In genomic region chr16:66618588-66618987, GRCh38 we compare ENCODE assay signal across 10 cellular contexts. TPM values are rescaled to one million over a fixed set of nuclear protein-coding genes. Genes with fewer than 3 reads are reported as not detected.
DNase-seq lines count a peak whose midpoint lies in the region; ATAC-seq and TF ChIP-seq lines count a peak whose summit lies in the region.
"Had no signal": no experiment of that assay in that cellular context is flagged by ENCODE, and none has a peak within 500 bp of the region (broad histone marks: within the 10 kb centered on the region; RNA-seq: fewer than 3 reads in every experiment).

No MANE protein-coding gene starts in this region.

- no peak for TF ChIP-seq CTCF in activated CD8-positive, alpha-beta T cell treated with anti-CD3 and anti-CD28 coated beads for 36 hours (IDR thresholded peaks at IDR 0.05)
- no peak for TF ChIP-seq CTCF in upper lobe of right lung (IDR thresholded peaks at IDR 0.05)

- H3K27me3 ChIP-seq in layer of hippocampus (ENCODE audit: control insufficient read depth, insufficient read depth, low read length) (no peaks in the 10 kb centered on the region), upper lobe of right lung (no peaks in the 10 kb centered on the region)

- peaks cover 7% of the 10 kb centered on the region for H3K4me1 Mint-ChIP-seq in activated CD8-positive, alpha-beta T cell treated with anti-CD3 and anti-CD28 coated beads for 36 hours (ENCODE audit: low read depth)
- H3K4me1 Mint-ChIP-seq in activated CD8-positive, alpha-beta T cell treated with anti-CD3 and anti-CD28 coated beads, Interleukin-2, amount 10 ng/mL, durations not matched to agents 7 days and 5 days (ENCODE audit: low read depth) = peaks cover 7% of the 10 kb centered on the region
- H3K4me1 Mint-ChIP-seq in activated T-helper 1 cell treated with anti-CD3 and anti-CD28 coated beads, Interleukin-12 subunit alpha, Interleukin-12 subunit beta, Interleukin-2, Interleukin-4 antibody, amounts not matched to agents 30 ng/mL and 10 ng/mL and 1 ng/mL, durations not matched to agents 14 hours and 24 hours and 36 hours (ENCODE audit: low read depth) = no peaks in the 10 kb centered on the region

- CTCF ChIA-PET in activated CD8-positive, alpha-beta T cell treated with anti-CD3 and anti-CD28 coated beads for 36 hours (lab: Charles Lee) = interaction anchor here (4.2 to 5.5 kb wide), 2 partner anchors 10 to 33 kb away, joined by 21 to 30 read pairs; no protein-coding TSS in a partner anchor
- CTCF ChIA-PET in activated CD8-positive, alpha-beta T cell treated with anti-CD3 and anti-CD28 coated beads, Interleukin-2, amount 10 ng/mL, durations not matched to agents 7 days and 5 days (lab: Charles Lee) = interaction anchor here (0.8 to 4.5 kb wide), 4 partner anchors 11 to 212 kb away, joined by 3 to 33 read pairs (median 10); partner anchors contain the start of gene NAE1

- H3K27ac ChIP-seq in layer of hippocampus (ENCODE audit: low read depth, low read length) (peak overlapping the region; percentile 16), upper lobe of right lung (peak overlapping the region; percentile 2), caudate nucleus (ENCODE audit: low read depth, low read length) (no peak overlapping the region)

- peaks cover 21% of the 10 kb centered on the region for H3K36me3 ChIP-seq in upper lobe of right lung

- DNase-seq in activated CD8-positive, alpha-beta T cell treated with anti-CD3 and anti-CD28 coated beads for 36 hours = no peak
- no peak for DNase-seq in activated CD8-positive, alpha-beta T cell treated with anti-CD3 and anti-CD28 coated beads, Interleukin-2, amount 10 ng/mL, durations not matched to agents 7 days and 5 days
- DNase-seq in brain pericyte (ENCODE audit: low read depth, low spot score) (peak; percentile 59), upper lobe of right lung (no peak), caudate nucleus (lab: John Stamatoyannopoulos, UW) (no peak)
- DNase-seq in activated T-helper 1 cell treated with anti-CD3 and anti-CD28 coated beads, Interleukin-12 subunit alpha, Interleukin-12 subunit beta, Interleukin-2, Interleukin-4 antibody, amounts not matched to agents 30 ng/mL and 10 ng/mL and 1 ng/mL, durations not matched to agents 14 hours and 24 hours and 36 hours (ENCODE audit: low spot score) = no peak
- DNase-seq: 8988T, NCI-H2227 treated with DMSO at 0.1 percent for 48 hours had no signal

- H3K27ac Mint-ChIP-seq in activated CD8-positive, alpha-beta T cell treated with anti-CD3 and anti-CD28 coated beads for 36 hours = no peak overlapping the region
- no peak overlapping the region for H3K27ac Mint-ChIP-seq in activated CD8-positive, alpha-beta T cell treated with anti-CD3 and anti-CD28 coated beads, Interleukin-2, amount 10 ng/mL, durations not matched to agents 7 days and 5 days
- H3K27ac Mint-ChIP-seq in activated T-helper 1 cell treated with anti-CD3 and anti-CD28 coated beads, Interleukin-12 subunit alpha, Interleukin-12 subunit beta, Interleukin-2, Interleukin-4 antibody, amounts not matched to agents 30 ng/mL and 10 ng/mL and 1 ng/mL, durations not matched to agents 14 hours and 24 hours and 36 hours = no peak overlapping the region

- peaks cover 3% of the 10 kb centered on the region for H3K36me3 Mint-ChIP-seq in activated CD8-positive, alpha-beta T cell treated with anti-CD3 and anti-CD28 coated beads for 36 hours (ENCODE audit: low read depth)
- H3K36me3 Mint-ChIP-seq in activated CD8-positive, alpha-beta T cell treated with anti-CD3 and anti-CD28 coated beads, Interleukin-2, amount 10 ng/mL, durations not matched to agents 7 days and 5 days (ENCODE audit: low read depth) = peaks cover 1% of the 10 kb centered on the region
- no peaks in the 10 kb centered on the region for H3K36me3 Mint-ChIP-seq in activated T-helper 1 cell treated with anti-CD3 and anti-CD28 coated beads, Interleukin-12 subunit alpha, Interleukin-12 subunit beta, Interleukin-2, Interleukin-4 antibody, amounts not matched to agents 30 ng/mL and 10 ng/mL and 1 ng/mL, durations not matched to agents 14 hours and 24 hours and 36 hours (ENCODE audit: low read depth)

- H3K9me3 ChIP-seq in upper lobe of right lung = no peaks in the 10 kb centered on the region

- peak; percentile 37 for ATAC-seq in activated CD8-positive, alpha-beta T cell treated with anti-CD3 and anti-CD28 coated beads for 36 hours
- ATAC-seq in activated CD8-positive, alpha-beta T cell treated with anti-CD3 and anti-CD28 coated beads, Interleukin-2, amount 10 ng/mL, durations not matched to agents 7 days and 5 days = no peak
- peak; percentile 44 for ATAC-seq in upper lobe of right lung
- ATAC-seq in GM18517 (IDR thresholded peaks at IDR 0.05; ENCODE audit: unreplicated experiment) = no peak

- intact Hi-C loops in activated CD8-positive, alpha-beta T cell treated with anti-CD3 and anti-CD28 coated beads for 36 hours (cut with micrococcal nuclease) = no loop called here
- intact Hi-C loops in upper lobe of right lung (cut with DNase I) = no loop called here
- intact Hi-C loops in activated T-helper 1 cell treated with anti-CD3 and anti-CD28 coated beads, Interleukin-12 subunit alpha, Interleukin-12 subunit beta, Interleukin-2, Interleukin-4 antibody, amounts not matched to agents 30 ng/mL and 10 ng/mL and 1 ng/mL, durations not matched to agents 14 hours and 24 hours and 36 hours (cut with micrococcal nuclease) = no loop called here

- H3K4me1 ChIP-seq in upper lobe of right lung = no peaks in the 10 kb centered on the region

- H3K4me3 Mint-ChIP-seq in activated CD8-positive, alpha-beta T cell treated with anti-CD3 and anti-CD28 coated beads for 36 hours = no peak overlapping the region
- H3K4me3 Mint-ChIP-seq in activated CD8-positive, alpha-beta T cell treated with anti-CD3 and anti-CD28 coated beads, Interleukin-2, amount 10 ng/mL, durations not matched to agents 7 days and 5 days = no peak overlapping the region
- no peak overlapping the region for H3K4me3 Mint-ChIP-seq in activated T-helper 1 cell treated with anti-CD3 and anti-CD28 coated beads, Interleukin-12 subunit alpha, Interleukin-12 subunit beta, Interleukin-2, Interleukin-4 antibody, amounts not matched to agents 30 ng/mL and 10 ng/mL and 1 ng/mL, durations not matched to agents 14 hours and 24 hours and 36 hours

- POLR2A ChIA-PET in activated CD8-positive, alpha-beta T cell treated with anti-CD3 and anti-CD28 coated beads for 36 hours (lab: Charles Lee) = no interaction called here
- POLR2A ChIA-PET in activated CD8-positive, alpha-beta T cell treated with anti-CD3 and anti-CD28 coated beads, Interleukin-2, amount 10 ng/mL, durations not matched to agents 7 days and 5 days (lab: Charles Lee) = no interaction called here

- H3K9me3 Mint-ChIP-seq in activated CD8-positive, alpha-beta T cell treated with anti-CD3 and anti-CD28 coated beads for 36 hours = no peaks in the 10 kb centered on the region
- H3K9me3 Mint-ChIP-seq in activated CD8-positive, alpha-beta T cell treated with anti-CD3 and anti-CD28 coated beads, Interleukin-2, amount 10 ng/mL, durations not matched to agents 7 days and 5 days (ENCODE audit: insufficient read depth) = no peaks in the 10 kb centered on the region
- no peaks in the 10 kb centered on the region for H3K9me3 Mint-ChIP-seq in activated T-helper 1 cell treated with anti-CD3 and anti-CD28 coated beads, Interleukin-12 subunit alpha, Interleukin-12 subunit beta, Interleukin-2, Interleukin-4 antibody, amounts not matched to agents 30 ng/mL and 10 ng/mL and 1 ng/mL, durations not matched to agents 14 hours and 24 hours and 36 hours

- no peaks in the 10 kb centered on the region for H3K27me3 Mint-ChIP-seq in activated CD8-positive, alpha-beta T cell treated with anti-CD3 and anti-CD28 coated beads for 36 hours
- no peaks in the 10 kb centered on the region for H3K27me3 Mint-ChIP-seq in activated CD8-positive, alpha-beta T cell treated with anti-CD3 and anti-CD28 coated beads, Interleukin-2, amount 10 ng/mL, durations not matched to agents 7 days and 5 days (ENCODE audit: low read depth)
- H3K27me3 Mint-ChIP-seq in activated T-helper 1 cell treated with anti-CD3 and anti-CD28 coated beads, Interleukin-12 subunit alpha, Interleukin-12 subunit beta, Interleukin-2, Interleukin-4 antibody, amounts not matched to agents 30 ng/mL and 10 ng/mL and 1 ng/mL, durations not matched to agents 14 hours and 24 hours and 36 hours (ENCODE audit: insufficient read depth) = no peaks in the 10 kb centered on the region

- H3K4me3 ChIP-seq in upper lobe of right lung = no peak overlapping the region

RNA-seq across cellular contexts. Expression of gene CMTM3, which starts 14.1 kb away (rescaled TPM):
- 10 to 100 TPM; 48.0 to 49.4 TPM for total RNA-seq in activated CD8-positive, alpha-beta T cell treated with anti-CD3 and anti-CD28 coated beads for 36 hours
- total RNA-seq in activated CD8-positive, alpha-beta T cell treated with anti-CD3 and anti-CD28 coated beads, Interleukin-2, amount 10 ng/mL, durations not matched to agents 7 days and 5 days = 100 to 1,000 TPM; 102 to 104 TPM
- 38.1 TPM for total RNA-seq in upper lobe of right lung
- total RNA-seq in activated T-helper 1 cell treated with anti-CD3 and anti-CD28 coated beads, Interleukin-12 subunit alpha, Interleukin-12 subunit beta, Interleukin-2, Interleukin-4 antibody, amounts not matched to agents 30 ng/mL and 10 ng/mL and 1 ng/mL, durations not matched to agents 14 hours and 24 hours and 36 hours = 93.1 and 94.1 TPM in 2 replicates

RNA-seq across cellular contexts. Expression of gene CMTM2, which starts 39.3 kb away (rescaled TPM):
- total RNA-seq in activated CD8-positive, alpha-beta T cell treated with anti-CD3 and anti-CD28 coated beads for 36 hours = under 1 TPM in 1 of 2 experiments, not detected in 1; 0.29 TPM
- total RNA-seq in activated CD8-positive, alpha-beta T cell treated with anti-CD3 and anti-CD28 coated beads, Interleukin-2, amount 10 ng/mL, durations not matched to agents 7 days and 5 days = under 1 TPM; 0.68 to 0.82 TPM
- 3.1 TPM for total RNA-seq in upper lobe of right lung
- total RNA-seq in activated T-helper 1 cell treated with anti-CD3 and anti-CD28 coated beads, Interleukin-12 subunit alpha, Interleukin-12 subunit beta, Interleukin-2, Interleukin-4 antibody, amounts not matched to agents 30 ng/mL and 10 ng/mL and 1 ng/mL, durations not matched to agents 14 hours and 24 hours and 36 hours = 0.80 and 1.2 TPM in 2 replicates

RNA-seq across cellular contexts. Expression of gene CMTM1, which starts 52.3 kb away (rescaled TPM):
- total RNA-seq in activated CD8-positive, alpha-beta T cell treated with anti-CD3 and anti-CD28 coated beads for 36 hours = 1 to 10 TPM; 5.4 to 6.2 TPM
- total RNA-seq in activated CD8-positive, alpha-beta T cell treated with anti-CD3 and anti-CD28 coated beads, Interleukin-2, amount 10 ng/mL, durations not matched to agents 7 days and 5 days = 10 to 100 TPM; 13.6 to 15.0 TPM
- 8.4 TPM for total RNA-seq in upper lobe of right lung
- total RNA-seq in activated T-helper 1 cell treated with anti-CD3 and anti-CD28 coated beads, Interleukin-12 subunit alpha, Interleukin-12 subunit beta, Interleukin-2, Interleukin-4 antibody, amounts not matched to agents 30 ng/mL and 10 ng/mL and 1 ng/mL, durations not matched to agents 14 hours and 24 hours and 36 hours = 12.5 and 13.9 TPM in 2 replicates

Comparison
In these comparisons a context has a peak if more than half of its experiments do, and no peak if none do; other contexts are left out.
1. ATAC-seq: peak in activated CD8-positive, alpha-beta T cell treated with anti-CD3 and anti-CD28 coated beads for 36 hours (single experiment) and upper lobe of right lung (single experiment); none in activated CD8-positive, alpha-beta T cell treated with anti-CD3 and anti-CD28 coated beads, Interleukin-2, amount 10 ng/mL, durations not matched to agents 7 days and 5 days (single experiment) and GM18517 (single experiment).